Comparison of ENCODE assay signal across 25 cellular contexts in the genomic region with DNA sequence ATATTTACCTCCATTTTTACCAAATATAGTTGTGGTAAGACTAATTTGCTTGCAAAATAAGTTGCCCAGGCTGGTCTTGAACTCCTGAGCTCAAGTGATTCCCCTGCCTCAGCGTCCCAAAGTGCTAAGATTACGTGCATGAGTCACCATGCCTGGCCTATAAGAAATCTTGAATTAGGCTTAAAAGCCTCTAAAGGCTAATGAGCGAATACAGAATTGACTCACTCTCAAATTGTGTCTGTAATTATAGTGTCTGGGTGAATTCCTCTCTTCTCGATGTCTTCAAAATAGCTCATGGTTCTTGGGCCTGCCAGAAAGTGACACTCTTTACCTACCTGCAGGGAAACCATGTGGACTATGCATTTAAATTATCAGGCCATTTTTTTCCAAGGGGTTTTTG.
"Had no signal": no experiment of that assay in that cellular context is flagged by ENCODE, and none has a peak within 500 bp of the region (broad histone marks: within the 10 kb centered on the region; RNA-seq: fewer than 3 reads in every experiment).

No MANE protein-coding gene starts in this region.

- H3K36me3 ChIP-seq: colonic mucosa, esophagus squamous epithelium, gastroesophageal sphincter, heart left ventricle, left lung, lower lobe of right lung had no signal

- H2AFZ ChIP-seq: hepatocyte had no signal

- H3K27me3 ChIP-seq: colonic mucosa, esophagus squamous epithelium, foreskin keratinocyte, gastroesophageal sphincter, heart left ventricle, hepatocyte, left lung had no signal

- DNase-seq: colonic mucosa; cortex of kidney; effector CD8-positive, alpha-beta T cell; effector memory CD8-positive, alpha-beta T cell; endodermal cell; erythroblast; esophagus squamous epithelium; foreskin keratinocyte; heart left ventricle; hypothalamus; immature natural killer cell; left cardiac atrium; left lung; left ventricle myocardium superior; lower lobe of right lung; mesenchymal stem cell; mucosa of descending colon; naive B cell; naive thymus-derived CD8-positive, alpha-beta T cell had no signal

- H3K4me1 ChIP-seq: colonic mucosa, esophagus squamous epithelium, foreskin keratinocyte, gastroesophageal sphincter, heart left ventricle, left lung, lower lobe of right lung had no signal

- H3K27ac ChIP-seq: colonic mucosa, epithelial cell of prostate, esophagus squamous epithelium, foreskin keratinocyte, gastroesophageal sphincter, heart left ventricle, hepatocyte, left lung, lower lobe of right lung had no signal

- ATAC-seq: effector memory CD8-positive, alpha-beta T cell; esophagus mucosa; foreskin keratinocyte; gastroesophageal sphincter; heart left ventricle; left cardiac atrium; left lung; left ventricle myocardium superior; lower lobe of right lung; mucosa of descending colon; naive thymus-derived CD8-positive, alpha-beta T cell had no signal

- H3K4me2 ChIP-seq: hepatocyte had no signal

- FAIRE-seq: endometrium, keratinocyte had no signal

- H3K9me3 ChIP-seq: colonic mucosa, esophagus squamous epithelium, gastroesophageal sphincter, mucosa of descending colon had no signal

- H3K79me2 ChIP-seq: hepatocyte had no signal

- H3K4me3 ChIP-seq: colonic mucosa, esophagus squamous epithelium, gastroesophageal sphincter, heart left ventricle, hepatocyte, left lung, lower lobe of right lung, mucosa of descending colon had no signal
